ENCODE assay signal across 8 cellular contexts in the genomic region with DNA sequence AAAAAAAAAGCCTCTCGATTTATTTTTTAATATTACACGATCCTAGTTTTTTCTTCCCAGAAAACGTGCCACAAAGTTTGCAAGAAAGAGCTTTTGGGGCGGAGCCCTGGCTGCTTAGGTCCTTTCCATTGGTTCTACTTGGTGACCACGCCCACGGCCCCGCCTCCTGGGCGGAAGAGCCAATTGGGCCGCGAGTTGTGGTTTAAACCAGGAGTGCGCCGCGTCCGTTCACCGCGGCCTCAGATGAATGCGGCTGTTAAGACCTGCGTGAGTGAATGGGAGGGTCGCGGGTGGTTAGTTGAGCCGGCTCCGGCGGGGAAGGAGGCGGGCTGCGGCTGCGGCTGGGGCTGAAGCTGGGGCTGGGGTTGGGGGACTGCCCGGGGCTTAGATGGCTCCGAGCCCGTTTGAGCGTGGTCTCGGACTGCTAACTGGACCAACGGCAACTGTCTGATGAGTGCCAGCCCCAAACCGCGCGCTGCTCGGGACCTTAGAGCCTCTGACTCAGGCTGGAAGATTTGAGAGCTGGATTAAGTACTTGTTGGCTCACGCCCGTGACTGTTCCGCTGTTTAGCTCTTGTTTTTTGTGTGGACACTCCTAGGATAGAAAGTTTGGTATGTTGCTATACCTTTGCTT.
DNase-seq lines count a peak whose midpoint lies in the region; ATAC-seq lines count a peak whose summit lies in the region.

A gene (plus strand): TSS at position 231 of the 634 bp plus-strand sequence. CDS start 458 bp downstream, outside the sequence.

- peak within 1 kb of the TSS; percentile 80 to 83 for H3K4me3 ChIP-seq in mucosa of rectum (ENCODE audit: low read length in 2 of 2)

- peak within 1 kb of the TSS; percentile 56 to 67 for H3K9ac ChIP-seq in mucosa of rectum (ENCODE audit: low read depth in 1 of 2, low read length in 2 of 2)

- DNase-seq in DMS 273 treated with DMSO at 0.1 percent for 48 hours (lab: John Stamatoyannopoulos, UW), result peak; percentile 87
- DNase-seq in HuH-7.5 (ENCODE audit: low spot score), result peak; percentile 71
- DNase-seq in OCI-M1 (lab: John Stamatoyannopoulos, UW), result peak; percentile 98
- DNase-seq in activated T-cell treated with anti-CD3 and anti-CD28 coated beads for 1 hour (ENCODE audit: low read depth), result peak; percentile 89
- peak; percentile 80 for DNase-seq in epithelial cell of prostate (ENCODE audit: low read depth, low spot score)
- peak; percentile 72 to 80 for DNase-seq in stimulated activated CD8-positive, alpha-beta memory T cell treated with anti-CD3 and anti-CD28 coated beads, Interleukin-4, amount 100 ng/mL, for 4 hours (ENCODE audit: low read depth in 2 of 2, low spot score in 1 of 2)

- H3K27ac ChIP-seq in epithelial cell of prostate, result peak within 1 kb of the TSS; percentile 72
- H3K27ac ChIP-seq in mucosa of rectum (ENCODE audit: low read depth in 2 of 2, low read length in 2 of 2), result peak within 1 kb of the TSS; percentile 23 to 52

- ATAC-seq in GM21528 (IDR thresholded peaks at IDR 0.05; ENCODE audit: low FRiP score, unreplicated experiment), result peak; percentile 73

- peaks cover 8 to 10% of the 10 kb centered on the region in 2 donors for H3K4me1 ChIP-seq in mucosa of rectum (ENCODE audit: control insufficient read depth in 2 of 2, insufficient read depth in 2 of 2, low read length in 2 of 2)

- H3K27me3 ChIP-seq in mucosa of rectum (ENCODE audit: control insufficient read depth in 2 of 2, insufficient read depth in 2 of 2, low read length in 2 of 2), result no peaks in the 10 kb centered on the region

- H3K36me3 ChIP-seq in mucosa of rectum (ENCODE audit: control insufficient read depth in 2 of 2, insufficient read depth in 2 of 2, low read length in 2 of 2), result no peaks in the 10 kb centered on the region

- no peaks in the 10 kb centered on the region for H3K9me3 ChIP-seq in mucosa of rectum (ENCODE audit: control insufficient read depth in 2 of 2, low read length in 2 of 2)

Comparison
In these comparisons a context has a peak if more than half of its experiments do, and no peak if none do; other contexts are left out.
1. Peak in every context shown above with its lines: DNase-seq, ATAC-seq, H3K4me3 ChIP-seq and H3K27ac ChIP-seq.